ENCODE assay signal across 1 cellular context in the genomic region with DNA sequence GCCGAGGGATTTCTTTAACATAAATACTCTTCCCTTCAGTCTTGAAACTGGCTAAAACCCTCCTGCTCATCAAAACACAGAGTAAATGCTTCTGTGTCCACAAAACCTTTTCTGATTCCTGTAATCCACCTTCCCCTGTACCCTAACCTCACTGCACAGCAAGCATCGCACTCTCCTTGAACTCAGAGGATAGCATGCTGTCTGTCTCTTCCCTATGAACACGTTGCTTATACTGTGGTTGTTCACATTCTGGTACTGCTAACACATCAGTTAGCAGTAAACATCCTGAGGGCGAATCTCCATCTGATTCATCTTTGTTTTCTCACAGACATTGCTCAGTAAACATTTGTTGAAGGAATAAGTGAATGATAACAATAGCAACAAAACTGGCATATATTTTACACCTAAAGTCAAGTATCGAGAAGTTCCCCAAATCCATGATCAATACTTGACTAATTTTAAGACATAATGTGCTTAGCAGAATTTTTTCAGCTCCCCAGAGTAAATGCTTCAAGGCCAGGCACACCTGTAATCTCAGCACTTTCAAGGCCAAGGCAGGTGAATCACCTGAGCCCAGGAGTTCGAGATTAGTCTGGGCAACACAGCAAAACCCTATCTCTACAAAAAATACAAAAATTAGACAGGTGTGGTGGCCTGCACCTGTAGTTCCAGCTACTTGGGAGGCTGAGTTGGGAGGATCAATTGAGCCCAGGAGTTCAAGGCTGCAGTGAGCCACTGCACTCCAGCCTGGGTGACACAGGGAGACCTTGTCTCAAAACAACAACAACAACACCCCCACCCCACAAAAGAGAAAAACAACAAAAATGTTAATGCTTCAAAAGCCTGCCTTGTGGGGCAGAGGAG.
TF ChIP-seq lines count a peak whose summit lies in the region.

No MANE protein-coding gene starts in this region.

TF ChIP-seq in HepG2, 621 proteins besides CTCF, POLR2A, EP300 and RAD21 (continued from another document and continues in another):
- TF ChIP-seq KMT2A (CRISPR knock-in tag; IDR thresholded peaks at IDR 0.05) (no peak), ZKSCAN1 (IDR thresholded peaks at IDR 0.05; ENCODE audit: low read length) (no peak), NCOA5 (CRISPR knock-in tag; IDR thresholded peaks at IDR 0.05) (no peak), RNF2 (conservative IDR thresholded peaks at IDR 0.05; ENCODE audit: low read depth) (no peak), ZNF335 (CRISPR knock-in tag; IDR thresholded peaks at IDR 0.05) (peak; percentile 46; the same call in 1 of the 2 replicates), CHD2 (IDR thresholded peaks at IDR 0.05; ENCODE audit: low read depth, low read length) (no peak), HNRNPK (IDR thresholded peaks at IDR 0.05; ENCODE audit: low read depth, low read length, poor library complexity, severe bottlenecking) (no peak), BCL6 (CRISPR knock-in tag; IDR thresholded peaks at IDR 0.05) (peak; percentile 91), SRSF4 (IDR thresholded peaks at IDR 0.05; ENCODE audit: low read depth, low read length, poor library complexity, severe bottlenecking) (no peak), GATAD2A (CRISPR knock-in tag; IDR thresholded peaks at IDR 0.05) (peak; percentile 94), KDM1A (CRISPR knock-in tag; IDR thresholded peaks at IDR 0.05) (peak; percentile 21), CEBPG (CRISPR knock-in tag; IDR thresholded peaks at IDR 0.05) (peak; percentile 58), ONECUT2 (CRISPR knock-in tag; IDR thresholded peaks at IDR 0.05) (no peak), GABPA (IDR thresholded peaks at IDR 0.05; ENCODE audit: low read depth, low read length) (no peak), GABPA (CRISPR knock-in tag; IDR thresholded peaks at IDR 0.05; ENCODE audit: low read depth) (peak; percentile 45; the same call in 1 of the 2 replicates), NFE2L1 (CRISPR knock-in tag; IDR thresholded peaks at IDR 0.05; ENCODE audit: borderline replicate concordance) (no peak), NCOA1 (CRISPR knock-in tag; IDR thresholded peaks at IDR 0.05) (no peak), ELF3 (CRISPR knock-in tag; IDR thresholded peaks at IDR 0.05) (peak; percentile 94), FOXA3 (CRISPR knock-in tag; IDR thresholded peaks at IDR 0.05) (peak; percentile 91), MLLT10 (CRISPR knock-in tag; IDR thresholded peaks at IDR 0.05) (no peak), MTF1 (CRISPR knock-in tag; IDR thresholded peaks at IDR 0.05) (no peak), ELF4 (CRISPR knock-in tag; IDR thresholded peaks at IDR 0.05; ENCODE audit: borderline replicate concordance) (no peak), ZNF12 (CRISPR knock-in tag; IDR thresholded peaks at IDR 0.05) (no peak), REPIN1 (CRISPR knock-in tag; IDR thresholded peaks at IDR 0.05; ENCODE audit: borderline replicate concordance, low read depth) (no peak), ZNF703 (CRISPR knock-in tag; IDR thresholded peaks at IDR 0.05; ENCODE audit: borderline replicate concordance) (no peak), ZNF709 (CRISPR knock-in tag; IDR thresholded peaks at IDR 0.05) (no peak)
- TF ChIP-seq, protein P1, sequence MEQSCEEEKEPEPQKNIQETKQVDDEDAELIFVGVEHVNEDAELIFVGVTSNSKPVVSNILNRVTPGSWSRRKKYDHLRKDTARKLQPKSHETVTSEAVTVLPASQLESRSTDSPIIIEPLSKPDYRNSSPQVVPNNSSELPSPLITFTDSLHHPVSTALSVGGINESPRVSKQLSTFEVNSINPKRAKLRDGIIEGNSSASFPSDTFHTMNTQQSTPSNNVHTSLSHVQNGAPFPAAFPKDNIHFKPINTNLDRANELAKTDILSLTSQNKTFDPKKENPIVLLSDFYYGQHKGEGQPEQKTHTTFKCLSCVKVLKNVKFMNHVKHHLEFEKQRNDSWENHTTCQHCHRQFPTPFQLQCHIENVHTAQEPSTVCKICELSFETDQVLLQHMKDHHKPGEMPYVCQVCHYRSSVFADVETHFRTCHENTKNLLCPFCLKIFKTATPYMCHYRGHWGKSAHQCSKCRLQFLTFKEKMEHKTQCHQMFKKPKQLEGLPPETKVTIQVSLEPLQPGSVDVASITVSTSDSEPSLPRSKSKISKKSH (CRISPR knock-in tag; IDR thresholded peaks at IDR 0.05; ENCODE audit: borderline replicate concordance), result no peak
- TF ChIP-seq, protein P2, sequence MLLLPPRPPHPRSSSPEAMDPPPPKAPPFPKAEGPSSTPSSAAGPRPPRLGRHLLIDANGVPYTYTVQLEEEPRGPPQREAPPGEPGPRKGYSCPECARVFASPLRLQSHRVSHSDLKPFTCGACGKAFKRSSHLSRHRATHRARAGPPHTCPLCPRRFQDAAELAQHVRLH (CRISPR knock-in tag; IDR thresholded peaks at IDR 0.05; ENCODE audit: borderline replicate concordance, low read depth), result no peak
- TF ChIP-seq, protein P3, sequence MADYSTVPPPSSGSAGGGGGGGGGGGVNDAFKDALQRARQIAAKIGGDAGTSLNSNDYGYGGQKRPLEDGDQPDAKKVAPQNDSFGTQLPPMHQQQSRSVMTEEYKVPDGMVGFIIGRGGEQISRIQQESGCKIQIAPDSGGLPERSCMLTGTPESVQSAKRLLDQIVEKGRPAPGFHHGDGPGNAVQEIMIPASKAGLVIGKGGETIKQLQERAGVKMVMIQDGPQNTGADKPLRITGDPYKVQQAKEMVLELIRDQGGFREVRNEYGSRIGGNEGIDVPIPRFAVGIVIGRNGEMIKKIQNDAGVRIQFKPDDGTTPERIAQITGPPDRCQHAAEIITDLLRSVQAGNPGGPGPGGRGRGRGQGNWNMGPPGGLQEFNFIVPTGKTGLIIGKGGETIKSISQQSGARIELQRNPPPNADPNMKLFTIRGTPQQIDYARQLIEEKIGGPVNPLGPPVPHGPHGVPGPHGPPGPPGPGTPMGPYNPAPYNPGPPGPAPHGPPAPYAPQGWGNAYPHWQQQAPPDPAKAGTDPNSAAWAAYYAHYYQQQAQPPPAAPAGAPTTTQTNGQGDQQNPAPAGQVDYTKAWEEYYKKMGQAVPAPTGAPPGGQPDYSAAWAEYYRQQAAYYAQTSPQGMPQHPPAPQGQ (CRISPR knock-in tag; IDR thresholded peaks at IDR 0.05; ENCODE audit: borderline replicate concordance), result peak; percentile 67; the same call in 1 of the 2 replicates
- TF ChIP-seq, protein P4, sequence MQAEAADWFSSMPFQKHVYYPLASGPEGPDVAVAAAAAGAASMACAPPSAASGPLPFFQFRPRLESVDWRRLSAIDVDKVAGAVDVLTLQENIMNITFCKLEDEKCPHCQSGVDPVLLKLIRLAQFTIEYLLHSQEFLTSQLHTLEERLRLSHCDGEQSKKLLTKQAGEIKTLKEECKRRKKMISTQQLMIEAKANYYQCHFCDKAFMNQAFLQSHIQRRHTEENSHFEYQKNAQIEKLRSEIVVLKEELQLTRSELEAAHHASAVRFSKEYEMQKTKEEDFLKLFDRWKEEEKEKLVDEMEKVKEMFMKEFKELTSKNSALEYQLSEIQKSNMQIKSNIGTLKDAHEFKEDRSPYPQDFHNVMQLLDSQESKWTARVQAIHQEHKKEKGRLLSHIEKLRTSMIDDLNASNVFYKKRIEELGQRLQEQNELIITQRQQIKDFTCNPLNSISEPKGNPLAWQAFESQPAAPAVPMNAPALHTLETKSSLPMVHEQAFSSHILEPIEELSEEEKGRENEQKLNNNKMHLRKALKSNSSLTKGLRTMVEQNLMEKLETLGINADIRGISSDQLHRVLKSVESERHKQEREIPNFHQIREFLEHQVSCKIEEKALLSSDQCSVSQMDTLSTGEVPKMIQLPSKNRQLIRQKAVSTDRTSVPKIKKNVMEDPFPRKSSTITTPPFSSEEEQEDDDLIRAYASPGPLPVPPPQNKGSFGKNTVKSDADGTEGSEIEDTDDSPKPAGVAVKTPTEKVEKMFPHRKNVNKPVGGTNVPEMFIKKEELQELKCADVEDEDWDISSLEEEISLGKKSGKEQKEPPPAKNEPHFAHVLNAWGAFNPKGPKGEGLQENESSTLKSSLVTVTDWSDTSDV (CRISPR knock-in tag; IDR thresholded peaks at IDR 0.05), result no peak
- TF ChIP-seq, protein P5, sequence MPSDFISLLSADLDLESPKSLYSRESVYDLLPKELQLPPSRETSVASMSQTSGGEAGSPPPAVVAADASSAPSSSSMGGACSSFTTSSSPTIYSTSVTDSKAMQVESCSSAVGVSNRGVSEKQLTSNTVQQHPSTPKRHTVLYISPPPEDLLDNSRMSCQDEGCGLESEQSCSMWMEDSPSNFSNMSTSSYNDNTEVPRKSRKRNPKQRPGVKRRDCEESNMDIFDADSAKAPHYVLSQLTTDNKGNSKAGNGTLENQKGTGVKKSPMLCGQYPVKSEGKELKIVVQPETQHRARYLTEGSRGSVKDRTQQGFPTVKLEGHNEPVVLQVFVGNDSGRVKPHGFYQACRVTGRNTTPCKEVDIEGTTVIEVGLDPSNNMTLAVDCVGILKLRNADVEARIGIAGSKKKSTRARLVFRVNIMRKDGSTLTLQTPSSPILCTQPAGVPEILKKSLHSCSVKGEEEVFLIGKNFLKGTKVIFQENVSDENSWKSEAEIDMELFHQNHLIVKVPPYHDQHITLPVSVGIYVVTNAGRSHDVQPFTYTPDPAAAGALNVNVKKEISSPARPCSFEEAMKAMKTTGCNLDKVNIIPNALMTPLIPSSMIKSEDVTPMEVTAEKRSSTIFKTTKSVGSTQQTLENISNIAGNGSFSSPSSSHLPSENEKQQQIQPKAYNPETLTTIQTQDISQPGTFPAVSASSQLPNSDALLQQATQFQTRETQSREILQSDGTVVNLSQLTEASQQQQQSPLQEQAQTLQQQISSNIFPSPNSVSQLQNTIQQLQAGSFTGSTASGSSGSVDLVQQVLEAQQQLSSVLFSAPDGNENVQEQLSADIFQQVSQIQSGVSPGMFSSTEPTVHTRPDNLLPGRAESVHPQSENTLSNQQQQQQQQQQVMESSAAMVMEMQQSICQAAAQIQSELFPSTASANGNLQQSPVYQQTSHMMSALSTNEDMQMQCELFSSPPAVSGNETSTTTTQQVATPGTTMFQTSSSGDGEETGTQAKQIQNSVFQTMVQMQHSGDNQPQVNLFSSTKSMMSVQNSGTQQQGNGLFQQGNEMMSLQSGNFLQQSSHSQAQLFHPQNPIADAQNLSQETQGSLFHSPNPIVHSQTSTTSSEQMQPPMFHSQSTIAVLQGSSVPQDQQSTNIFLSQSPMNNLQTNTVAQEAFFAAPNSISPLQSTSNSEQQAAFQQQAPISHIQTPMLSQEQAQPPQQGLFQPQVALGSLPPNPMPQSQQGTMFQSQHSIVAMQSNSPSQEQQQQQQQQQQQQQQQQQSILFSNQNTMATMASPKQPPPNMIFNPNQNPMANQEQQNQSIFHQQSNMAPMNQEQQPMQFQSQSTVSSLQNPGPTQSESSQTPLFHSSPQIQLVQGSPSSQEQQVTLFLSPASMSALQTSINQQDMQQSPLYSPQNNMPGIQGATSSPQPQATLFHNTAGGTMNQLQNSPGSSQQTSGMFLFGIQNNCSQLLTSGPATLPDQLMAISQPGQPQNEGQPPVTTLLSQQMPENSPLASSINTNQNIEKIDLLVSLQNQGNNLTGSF (CRISPR knock-in tag; IDR thresholded peaks at IDR 0.05), result no peak
- TF ChIP-seq, protein P6, sequence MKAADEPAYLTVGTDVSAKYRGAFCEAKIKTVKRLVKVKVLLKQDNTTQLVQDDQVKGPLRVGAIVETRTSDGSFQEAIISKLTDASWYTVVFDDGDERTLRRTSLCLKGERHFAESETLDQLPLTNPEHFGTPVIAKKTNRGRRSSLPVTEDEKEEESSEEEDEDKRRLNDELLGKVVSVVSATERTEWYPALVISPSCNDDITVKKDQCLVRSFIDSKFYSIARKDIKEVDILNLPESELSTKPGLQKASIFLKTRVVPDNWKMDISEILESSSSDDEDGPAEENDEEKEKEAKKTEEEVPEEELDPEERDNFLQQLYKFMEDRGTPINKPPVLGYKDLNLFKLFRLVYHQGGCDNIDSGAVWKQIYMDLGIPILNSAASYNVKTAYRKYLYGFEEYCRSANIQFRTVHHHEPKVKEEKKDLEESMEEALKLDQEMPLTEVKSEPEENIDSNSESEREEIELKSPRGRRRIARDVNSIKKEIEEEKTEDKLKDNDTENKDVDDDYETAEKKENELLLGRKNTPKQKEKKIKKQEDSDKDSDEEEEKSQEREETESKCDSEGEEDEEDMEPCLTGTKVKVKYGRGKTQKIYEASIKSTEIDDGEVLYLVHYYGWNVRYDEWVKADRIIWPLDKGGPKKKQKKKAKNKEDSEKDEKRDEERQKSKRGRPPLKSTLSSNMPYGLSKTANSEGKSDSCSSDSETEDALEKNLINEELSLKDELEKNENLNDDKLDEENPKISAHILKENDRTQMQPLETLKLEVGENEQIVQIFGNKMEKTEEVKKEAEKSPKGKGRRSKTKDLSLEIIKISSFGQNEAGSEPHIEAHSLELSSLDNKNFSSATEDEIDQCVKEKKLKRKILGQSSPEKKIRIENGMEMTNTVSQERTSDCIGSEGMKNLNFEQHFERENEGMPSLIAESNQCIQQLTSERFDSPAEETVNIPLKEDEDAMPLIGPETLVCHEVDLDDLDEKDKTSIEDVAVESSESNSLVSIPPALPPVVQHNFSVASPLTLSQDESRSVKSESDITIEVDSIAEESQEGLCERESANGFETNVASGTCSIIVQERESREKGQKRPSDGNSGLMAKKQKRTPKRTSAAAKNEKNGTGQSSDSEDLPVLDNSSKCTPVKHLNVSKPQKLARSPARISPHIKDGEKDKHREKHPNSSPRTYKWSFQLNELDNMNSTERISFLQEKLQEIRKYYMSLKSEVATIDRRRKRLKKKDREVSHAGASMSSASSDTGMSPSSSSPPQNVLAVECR (CRISPR knock-in tag; IDR thresholded peaks at IDR 0.05; ENCODE audit: borderline replicate concordance), result no peak
- TF ChIP-seq, protein P7, sequence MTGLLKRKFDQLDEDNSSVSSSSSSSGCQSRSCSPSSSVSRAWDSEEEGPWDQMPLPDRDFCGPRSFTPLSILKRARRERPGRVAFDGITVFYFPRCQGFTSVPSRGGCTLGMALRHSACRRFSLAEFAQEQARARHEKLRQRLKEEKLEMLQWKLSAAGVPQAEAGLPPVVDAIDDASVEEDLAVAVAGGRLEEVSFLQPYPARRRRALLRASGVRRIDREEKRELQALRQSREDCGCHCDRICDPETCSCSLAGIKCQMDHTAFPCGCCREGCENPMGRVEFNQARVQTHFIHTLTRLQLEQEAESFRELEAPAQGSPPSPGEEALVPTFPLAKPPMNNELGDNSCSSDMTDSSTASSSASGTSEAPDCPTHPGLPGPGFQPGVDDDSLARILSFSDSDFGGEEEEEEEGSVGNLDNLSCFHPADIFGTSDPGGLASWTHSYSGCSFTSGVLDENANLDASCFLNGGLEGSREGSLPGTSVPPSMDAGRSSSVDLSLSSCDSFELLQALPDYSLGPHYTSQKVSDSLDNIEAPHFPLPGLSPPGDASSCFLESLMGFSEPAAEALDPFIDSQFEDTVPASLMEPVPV (CRISPR knock-in tag; IDR thresholded peaks at IDR 0.05), result no peak
- TF ChIP-seq, protein P8, sequence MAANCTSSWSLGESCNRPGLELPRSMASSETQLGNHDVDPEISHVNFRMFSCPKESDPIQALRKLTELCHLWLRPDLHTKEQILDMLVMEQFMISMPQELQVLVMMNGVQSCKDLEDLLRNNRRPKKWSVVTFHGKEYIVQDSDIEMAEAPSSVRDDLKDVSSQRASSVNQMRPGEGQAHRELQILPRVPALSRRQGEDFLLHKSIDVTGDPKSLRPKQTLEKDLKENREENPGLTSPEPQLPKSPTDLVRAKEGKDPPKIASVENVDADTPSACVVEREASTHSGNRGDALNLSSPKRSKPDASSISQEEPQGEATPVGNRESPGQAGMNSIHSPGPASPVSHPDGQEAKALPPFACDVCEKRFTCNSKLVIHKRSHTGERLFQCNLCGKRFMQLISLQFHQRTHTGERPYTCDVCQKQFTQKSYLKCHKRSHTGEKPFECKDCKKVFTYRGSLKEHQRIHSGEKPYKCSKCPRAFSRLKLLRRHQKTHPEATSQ (CRISPR knock-in tag; IDR thresholded peaks at IDR 0.05; ENCODE audit: borderline replicate concordance), result no peak
